In the genomic region with DNA sequence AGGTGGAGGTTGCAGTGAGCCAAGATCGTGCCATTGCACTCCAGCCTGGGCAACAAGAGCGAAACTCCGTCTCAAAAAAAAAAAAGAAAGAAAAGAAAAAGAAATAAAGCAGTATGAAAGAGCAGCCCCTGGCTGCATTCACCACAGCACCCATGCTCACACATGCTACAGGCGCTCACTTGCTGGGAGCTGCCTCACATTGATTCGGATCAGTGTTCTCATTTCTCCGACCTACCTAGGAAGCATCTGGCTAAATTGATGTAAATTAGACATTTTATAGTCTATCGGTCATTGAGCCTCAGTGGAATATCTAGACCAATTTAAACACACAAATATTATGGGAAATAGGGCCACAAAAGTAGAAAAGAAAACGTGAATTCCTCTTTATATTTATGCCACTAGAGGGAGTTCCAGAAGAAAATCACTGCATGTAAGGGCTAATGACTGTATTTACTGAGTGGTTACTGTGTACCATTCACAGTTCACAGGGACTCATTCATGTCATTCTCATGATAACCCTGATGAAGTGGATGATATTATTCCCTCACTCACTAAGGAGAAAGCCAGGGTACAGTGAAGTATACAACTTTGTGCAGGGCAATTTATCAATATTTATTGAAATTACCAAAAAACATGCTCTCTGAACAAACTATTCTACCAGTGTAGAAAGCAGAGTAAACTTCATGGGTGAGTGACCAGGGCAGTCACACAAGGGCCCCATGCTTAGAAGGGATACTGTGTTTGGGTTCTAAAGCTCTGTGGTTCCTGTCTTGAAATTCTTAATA, we compare ENCODE assay signal across 8 cellular contexts. TPM values are rescaled to one million over a fixed set of nuclear protein-coding genes. Genes with fewer than 3 reads are reported as not detected.
DNase-seq lines count a peak whose midpoint lies in the region; ATAC-seq, FAIRE-seq and TF ChIP-seq lines count a peak whose summit lies in the region.

No MANE protein-coding gene starts in this region.

- H3K27me3 ChIP-seq in ovary = no peaks in the 10 kb centered on the region

- intact Hi-C loops in ovary (cut with DNase I) = loop anchor here in 2 of 4 donors (5.0 to 10.0 kb wide), 2 partner anchors 93 to 101 kb away; no protein-coding TSS in a partner anchor

- H3K27ac ChIP-seq in coronary artery = no peak overlapping the region
- no peak overlapping the region for H3K27ac ChIP-seq in ovary

- H3K9me3 ChIP-seq in ovary = no peaks in the 10 kb centered on the region

- TF ChIP-seq CTCF in GM12865 (IDR thresholded peaks at IDR 0.05; ENCODE audit: insufficient read depth, low read depth, low read length, missing control alignments) (peak; percentile 56), coronary artery (IDR thresholded peaks at IDR 0.05) (peak; percentile 63), ovary (IDR thresholded peaks at IDR 0.05) (peak in 2 of 3 donors; percentile 7 to 24)

- no peak for TF ChIP-seq POLR2A in ovary (IDR thresholded peaks at IDR 0.05)

- 70 to 73% (median 70%) methylated on average over 8 of the region's 8 CpGs for WGBS in ovary, 3 donors

- FAIRE-seq in A204.1 (lab: Jason Lieb, UNC) = peak; percentile 77

- TF ChIP-seq EP300 in ovary (IDR thresholded peaks at IDR 0.05) = no peak

- H3K4me3 ChIP-seq in GM12865 (ENCODE audit: low read depth, low read length) (no peak overlapping the region), coronary artery (no peak overlapping the region), ovary (no peak overlapping the region)

- H3K4me1 ChIP-seq in ovary (ENCODE audit: insufficient read depth) = no peaks in the 10 kb centered on the region

- H3K36me3 ChIP-seq in ovary = no peaks in the 10 kb centered on the region

- DNase-seq in GM12865 (ENCODE audit: low read depth) (peak; percentile 46), NCI-H82 treated with DMSO at 0.1 percent for 48 hours (lab: John Stamatoyannopoulos, UW; ENCODE audit: unreplicated experiment) (peak; percentile 17), coronary artery (ENCODE audit: low spot score) (no peak), ovary (no peak), NCI-H1048 (lab: John Stamatoyannopoulos, UW) (no peak), NCI-H2081 treated with DMSO at 0.1 percent for 48 hours (lab: John Stamatoyannopoulos, UW) (no peak)

- ATAC-seq in HG02885 (IDR thresholded peaks at IDR 0.05; ENCODE audit: poor library complexity, unreplicated experiment) = no peak

RNA-seq across cellular contexts. Expression of gene MOG, which starts 5.3 kb away (rescaled TPM):
- total RNA-seq in ovary = under 1 TPM in 1 of 7 donors, not detected in 6; 0.13 TPM
- under 1 TPM in 1 of 2 donors, not detected in 1; 0.05 TPM for polyA plus RNA-seq in ovary

RNA-seq across cellular contexts. Expression of gene GABBR1, which starts 18.6 kb away (rescaled TPM):
- 10 to 100 TPM; 23.0 to 80.0 (median 58.0) TPM for total RNA-seq in ovary
- polyA plus RNA-seq in ovary = 10 to 100 TPM; 41.3 to 48.5 TPM

RNA-seq across cellular contexts. Expression of gene ZFP57, which starts 29.3 kb away (rescaled TPM):
- total RNA-seq in ovary = under 1 TPM in 2 of 7 donors, not detected in 5; 0.24 to 0.25 TPM
- polyA plus RNA-seq in ovary = under 1 TPM in 1 of 2 donors, not detected in 1; 0.13 TPM

Comparison
In these comparisons a context has a peak if more than half of its experiments do, and no peak if none do; other contexts are left out.
1. DNase-seq: peak in GM12865 (single experiment) and NCI-H82 treated with DMSO at 0.1 percent for 48 hours (single experiment); none in coronary artery (single experiment), ovary (0 of 5), NCI-H1048 (single experiment) and NCI-H2081 treated with DMSO at 0.1 percent for 48 hours (single experiment).
2. Peak in every context shown above with its lines, with median percentiles within 50 percentile points of each other: CTCF ChIP-seq.